ENCODE assay signal across 37 cellular contexts in genomic region chr13:19181621-19182485, GRCh38. TPM values are rescaled to one million over a fixed set of nuclear protein-coding genes. Genes with fewer than 3 reads are reported as not detected.
DNase-seq lines count a peak whose midpoint lies in the region; ATAC-seq and TF ChIP-seq lines count a peak whose summit lies in the region.
"Had no signal": no experiment of that assay in that cellular context is flagged by ENCODE, and none has a peak within 500 bp of the region (broad histone marks: within the 10 kb centered on the region; RNA-seq: fewer than 3 reads in every experiment).

Gene TUBA3C, minus strand, starts transcription at chr13:19181824. Its CDS starts 77 bp downstream, at chr13:19181747.

- no peak for ATAC-seq in activated CD8-positive, alpha-beta T cell treated with anti-CD3 and anti-CD28 coated beads for 36 hours
- ATAC-seq in HG03521 (IDR thresholded peaks at IDR 0.05; ENCODE audit: unreplicated experiment) = no peak
- ATAC-seq in GM21737 (IDR thresholded peaks at IDR 0.05; ENCODE audit: unreplicated experiment) = no peak
- ATAC-seq: left lobe of liver had no signal

- no peaks in the 10 kb centered on the region for H3K36me3 Mint-ChIP-seq in osteocyte (ENCODE audit: unreplicated experiment)
- no peaks in the 10 kb centered on the region for H3K36me3 Mint-ChIP-seq in activated CD8-positive, alpha-beta T cell treated with anti-CD3 and anti-CD28 coated beads for 36 hours (ENCODE audit: low read depth)
- H3K36me3 Mint-ChIP-seq: activated naive CD8-positive, alpha-beta T cell treated with anti-CD3 and anti-CD28 coated beads for 36 hours; CD14-positive monocyte had no signal

- POLR2A ChIA-PET in activated CD8-positive, alpha-beta T cell treated with anti-CD3 and anti-CD28 coated beads for 36 hours (lab: Charles Lee) = no interaction called here

- H3K27ac Mint-ChIP-seq in osteocyte (ENCODE audit: unreplicated experiment) = no peak within 1 kb of the TSS
- H3K27ac Mint-ChIP-seq in activated CD8-positive, alpha-beta T cell treated with anti-CD3 and anti-CD28 coated beads for 36 hours = no peak within 1 kb of the TSS
- H3K27ac Mint-ChIP-seq: activated naive CD8-positive, alpha-beta T cell treated with anti-CD3 and anti-CD28 coated beads for 36 hours; CD14-positive monocyte; HFFc6 had no signal

- intact Hi-C loops in colonic mucosa (cut with DNase I) = no loop called here
- intact Hi-C loops in activated CD8-positive, alpha-beta T cell treated with anti-CD3 and anti-CD28 coated beads for 36 hours (cut with micrococcal nuclease) = no loop called here

- peaks cover 37% of the 10 kb centered on the region for H3K9me3 Mint-ChIP-seq in osteocyte (ENCODE audit: unreplicated experiment)
- peaks cover 1% of the 10 kb centered on the region for H3K9me3 Mint-ChIP-seq in activated CD8-positive, alpha-beta T cell treated with anti-CD3 and anti-CD28 coated beads for 36 hours
- H3K9me3 Mint-ChIP-seq: activated naive CD8-positive, alpha-beta T cell treated with anti-CD3 and anti-CD28 coated beads for 36 hours had no signal

- no peak within 1 kb of the TSS for H3K4me3 Mint-ChIP-seq in osteocyte (ENCODE audit: unreplicated experiment)
- H3K4me3 Mint-ChIP-seq in activated CD8-positive, alpha-beta T cell treated with anti-CD3 and anti-CD28 coated beads for 36 hours = no peak within 1 kb of the TSS
- H3K4me3 Mint-ChIP-seq: activated naive CD8-positive, alpha-beta T cell treated with anti-CD3 and anti-CD28 coated beads for 36 hours; HFFc6 had no signal

- H3K27me3 Mint-ChIP-seq in osteocyte (ENCODE audit: unreplicated experiment) = no peaks in the 10 kb centered on the region
- no peaks in the 10 kb centered on the region for H3K27me3 Mint-ChIP-seq in activated CD8-positive, alpha-beta T cell treated with anti-CD3 and anti-CD28 coated beads for 36 hours
- H3K27me3 Mint-ChIP-seq: activated naive CD8-positive, alpha-beta T cell treated with anti-CD3 and anti-CD28 coated beads for 36 hours had no signal

- no peaks in the 10 kb centered on the region for H3K4me1 ChIP-seq in colonic mucosa
- H3K4me1 ChIP-seq: breast epithelium, sigmoid colon had no signal

- DNase-seq in DMS153 (lab: John Stamatoyannopoulos, UW) (peak; percentile 19), DMS153 treated with DMSO at 0.1 percent for 48 hours (lab: John Stamatoyannopoulos, UW; ENCODE audit: unreplicated experiment) (no peak), GM03348 (ENCODE audit: low spot score) (peak; percentile 5), colonic mucosa (peak; percentile 6), osteocyte (ENCODE audit: extremely low spot score, unreplicated experiment) (peak; percentile 79)
- no peak for DNase-seq in activated CD8-positive, alpha-beta T cell treated with anti-CD3 and anti-CD28 coated beads for 36 hours
- DNase-seq: activated CD4-positive, alpha-beta T cell treated with anti-CD3 and anti-CD28 coated beads for 48 hours; activated effector memory CD4-positive, alpha-beta T cell treated with Interleukin-2 at 50 U/mL for 16 hours; activated naive CD8-positive, alpha-beta T cell treated with anti-CD3 and anti-CD28 coated beads for 36 hours; activated T-cell treated with anti-CD3 and anti-CD28 coated beads, Interleukin-2, amount 50 U/mL, for 1 hour; anterior cingulate cortex; DND-41; effector memory CD4-positive, alpha-beta T cell; GOT3; HFFc6; mesendoderm; NCI-H1092; NCI-H2029; NCI-H345; NCI-H82; SIG-M5; sigmoid colon; stimulated activated CD4-positive, alpha-beta T cell treated with anti-CD3 and anti-CD28 coated beads, Interleukin-12 subunit alpha, Interleukin-12 subunit beta, amount 100 ng/mL, for 4 hours; stimulated activated CD4-positive, alpha-beta T cell treated with anti-CD3 and anti-CD28 coated beads, Interleukin-2, amount 100 ng/mL, for 48 hours; T-helper 9 cell; trophoblast cell had no signal

- H3K9ac ChIP-seq in colonic mucosa (ENCODE audit: low read depth in 2 of 2, low read length in 2 of 2) = no peak within 1 kb of the TSS

- no peaks in the 10 kb centered on the region for H3K9me3 ChIP-seq in colonic mucosa
- H3K9me3 ChIP-seq: breast epithelium had no signal

- no peak within 1 kb of the TSS for H3K27ac ChIP-seq in colonic mucosa
- H3K27ac ChIP-seq: 22Rv1, breast epithelium, neutrophil, sigmoid colon, VCaP had no signal

- no peaks in the 10 kb centered on the region for H3K36me3 ChIP-seq in colonic mucosa
- H3K36me3 ChIP-seq: breast epithelium, neutrophil, sigmoid colon had no signal

- CTCF ChIA-PET in activated CD8-positive, alpha-beta T cell treated with anti-CD3 and anti-CD28 coated beads for 36 hours (lab: Charles Lee) = no interaction called here

- H3K4me3 ChIP-seq in colonic mucosa = no peak within 1 kb of the TSS
- H3K4me3 ChIP-seq: breast epithelium, sigmoid colon had no signal

- no peak for TF ChIP-seq CTCF in colonic mucosa (IDR thresholded peaks at IDR 0.05)
- TF ChIP-seq CTCF in osteocyte (IDR thresholded peaks at IDR 0.05) = no peak
- no peak for TF ChIP-seq CTCF in activated CD8-positive, alpha-beta T cell treated with anti-CD3 and anti-CD28 coated beads for 36 hours (IDR thresholded peaks at IDR 0.05)

- H3K27me3 ChIP-seq in colonic mucosa = no peaks in the 10 kb centered on the region
- H3K27me3 ChIP-seq: breast epithelium, neutrophil, sigmoid colon had no signal

- H3K4me1 Mint-ChIP-seq in osteocyte (ENCODE audit: unreplicated experiment) = no peaks in the 10 kb centered on the region
- no peaks in the 10 kb centered on the region for H3K4me1 Mint-ChIP-seq in activated CD8-positive, alpha-beta T cell treated with anti-CD3 and anti-CD28 coated beads for 36 hours (ENCODE audit: low read depth)
- H3K4me1 Mint-ChIP-seq: activated naive CD8-positive, alpha-beta T cell treated with anti-CD3 and anti-CD28 coated beads for 36 hours; CD14-positive monocyte had no signal

RNA-seq across cellular contexts. Expression of gene TUBA3C, which starts in this region (rescaled TPM):
- not detected for total RNA-seq in colonic mucosa
- total RNA-seq in osteocyte = not detected in 2 replicates
- total RNA-seq in activated CD8-positive, alpha-beta T cell treated with anti-CD3 and anti-CD28 coated beads for 36 hours = not detected
- total RNA-seq: activated naive CD8-positive, alpha-beta T cell treated with anti-CD3 and anti-CD28 coated beads for 36 hours; breast epithelium; epithelial cell of proximal tubule; HFFc6; left lobe of liver; myocyte; posterior vena cava; sigmoid colon had no signal

Comparison
In these comparisons a context has a peak if more than half of its experiments do, and no peak if none do; other contexts are left out.
1. DNase-seq: peak in DMS153 (single experiment) and GM03348 (single experiment); none in DMS153 treated with DMSO at 0.1 percent for 48 hours (single experiment) and activated CD8-positive, alpha-beta T cell treated with anti-CD3 and anti-CD28 coated beads for 36 hours (single experiment).
2. Peak in DNase-seq in colonic mucosa; RNA of the gene not detected or under 1 TPM.
3. Peak in DNase-seq in osteocyte; RNA of the gene not detected or under 1 TPM.